ENCODE assay signal across 22 cellular contexts in the genomic region with DNA sequence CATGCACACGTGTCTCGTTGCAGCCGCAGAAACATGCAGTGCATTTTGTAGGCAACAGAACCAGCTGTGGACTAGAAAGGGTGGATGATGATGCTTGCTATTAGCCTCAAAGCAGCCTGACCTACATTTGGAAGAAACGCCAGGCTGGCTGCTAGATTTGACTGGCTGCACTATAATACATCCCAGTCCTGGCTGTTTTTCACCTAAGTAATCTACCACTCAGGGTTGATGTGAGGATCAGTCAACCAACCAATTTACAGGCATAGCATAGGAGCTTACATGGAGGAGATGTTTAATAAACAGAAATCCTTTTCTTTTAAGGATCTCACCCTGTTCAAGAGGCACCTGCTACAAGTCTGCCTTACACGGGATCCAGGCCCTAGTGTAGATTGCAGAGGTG. TPM values are rescaled to one million over a fixed set of nuclear protein-coding genes. Genes with fewer than 3 reads are reported as not detected.
DNase-seq lines count a peak whose midpoint lies in the region; ATAC-seq and TF ChIP-seq lines count a peak whose summit lies in the region.
"Had no signal": no experiment of that assay in that cellular context is flagged by ENCODE, and none has a peak within 500 bp of the region (broad histone marks: within the 10 kb centered on the region; RNA-seq: fewer than 3 reads in every experiment).

No MANE protein-coding gene starts in this region.

- TF ChIP-seq POLR2A in esophagus muscularis mucosa (IDR thresholded peaks at IDR 0.05; ENCODE audit: low read depth) (no peak), thyroid gland (IDR thresholded peaks at IDR 0.05) (no peak)

- intact Hi-C loops in esophagus muscularis mucosa (cut with DNase I), result no loop called here
- intact Hi-C loops in left lung (cut with DNase I), result no loop called here
- intact Hi-C loops in thyroid gland (cut with DNase I), result no loop called here

- no peaks in the 10 kb centered on the region for H3K9me3 ChIP-seq in esophagus muscularis mucosa
- H3K9me3 ChIP-seq in left lung, result no peaks in the 10 kb centered on the region
- no peaks in the 10 kb centered on the region for H3K9me3 ChIP-seq in thyroid gland
- H3K9me3 ChIP-seq: A549, BE2C, HAP-1 had no signal

- TF ChIP-seq CTCF in brain (conservative IDR thresholded peaks at IDR 0.05) (no peak), esophagus muscularis mucosa (IDR thresholded peaks at IDR 0.05) (no peak), left lung (IDR thresholded peaks at IDR 0.05) (no peak), thyroid gland (IDR thresholded peaks at IDR 0.05) (no peak), GM10248 (IDR thresholded peaks at IDR 0.05; ENCODE audit: control extremely low read depth, extremely low read depth, low read depth, missing control alignments) (no peak)

- no peaks in the 10 kb centered on the region for H3K36me3 Mint-ChIP-seq in brain
- H3K36me3 Mint-ChIP-seq: CD14-positive monocyte had no signal

- POLR2A ChIA-PET in GM10248 (lab: Yijun Ruan, JAX), result no interaction called here

- no peak overlapping the region for H3K4me3 Mint-ChIP-seq in brain
- H3K4me3 Mint-ChIP-seq: CD14-positive monocyte; CD4-positive, alpha-beta T cell; HFFc6 had no signal

- H3K9me3 Mint-ChIP-seq in brain, result peaks cover 0 to 10% (median 2%) of the 10 kb centered on the region in 5 experiments
- H3K9me3 Mint-ChIP-seq: HFFc6 had no signal

- H3K36me3 ChIP-seq in esophagus muscularis mucosa (no peaks in the 10 kb centered on the region), left lung (no peaks in the 10 kb centered on the region), thyroid gland (no peaks in the 10 kb centered on the region)
- H3K36me3 ChIP-seq: BE2C; BLaER1 treated with 17β-estradiol and CSF1 and Interleukin-3, amounts not matched to agents 10 nM and 100 nM; HAP-1 had no signal

- in situ Hi-C loops in G401 (cut with HindIII; ENCODE audit: low sequenced_read_pairs), result no loop called here

- no peak for TF ChIP-seq EP300 in esophagus muscularis mucosa (IDR thresholded peaks at IDR 0.05)

- DNase-seq in G401 (ENCODE audit: low spot score), result peak; percentile 84
- DNase-seq in esophagus muscularis mucosa (ENCODE audit: extremely low spot score), result peak; percentile 66
- DNase-seq in left lung, result no peak
- no peak for DNase-seq in thyroid gland
- no peak for DNase-seq in GM10248 (ENCODE audit: extremely low spot score)
- DNase-seq: 8988T; ACHN; AML-193; BE2C; CD4-positive, alpha-beta T cell; CD8-positive, alpha-beta memory T cell; DMS 273 treated with DMSO at 0.1 percent for 48 hours; DMS79; EL; GF-D8; GOT3; HFFc6 had no signal

- H3K27me3 Mint-ChIP-seq in brain, result no peaks in the 10 kb centered on the region
- H3K27me3 Mint-ChIP-seq: CD4-positive, alpha-beta T cell; CD8-positive, alpha-beta memory T cell had no signal

- H3K27ac ChIP-seq in esophagus muscularis mucosa (replicated peaks in 1 of 4), result no peak overlapping the region
- H3K27ac ChIP-seq in left lung, result no peak overlapping the region
- H3K27ac ChIP-seq in thyroid gland, result no peak overlapping the region
- H3K27ac ChIP-seq: A549; BLaER1 treated with 17β-estradiol and CSF1 and Interleukin-3, amounts not matched to agents 10 nM and 100 nM had no signal

- ATAC-seq in left lung, result no peak
- ATAC-seq: A549 had no signal

- H3K4me1 Mint-ChIP-seq in brain, result peaks cover 38% of the 10 kb centered on the region
- H3K4me1 Mint-ChIP-seq: CD14-positive monocyte had no signal

- H3K4me1 ChIP-seq in esophagus muscularis mucosa (no peaks in the 10 kb centered on the region), left lung (no peaks in the 10 kb centered on the region), thyroid gland (no peaks in the 10 kb centered on the region)
- H3K4me1 ChIP-seq: A549, HAP-1 had no signal

- H3K27me3 ChIP-seq in esophagus muscularis mucosa, result peaks cover 0 to 44% (median 0%) of the 10 kb centered on the region in 4 donors
- peaks cover 0 to 7% of the 10 kb centered on the region in 2 donors for H3K27me3 ChIP-seq in left lung
- peaks cover 5% of the 10 kb centered on the region for H3K27me3 ChIP-seq in thyroid gland
- H3K27me3 ChIP-seq: BE2C; BLaER1 treated with 17β-estradiol and CSF1 and Interleukin-3, amounts not matched to agents 10 nM and 100 nM had no signal

- peak overlapping the region in 3 of 5 experiments; percentile 52 to 70 (median 69) for H3K27ac Mint-ChIP-seq in brain
- H3K27ac Mint-ChIP-seq: CD14-positive monocyte; CD4-positive, alpha-beta T cell; HFFc6 had no signal

- CTCF ChIA-PET in GM10248 (lab: Yijun Ruan, JAX), result no interaction called here

- H3K4me3 ChIP-seq in esophagus muscularis mucosa (no peak overlapping the region), left lung (no peak overlapping the region), thyroid gland (replicated peaks in 1 of 3) (no peak overlapping the region)
- H3K4me3 ChIP-seq: A549; BLaER1 treated with 17β-estradiol and CSF1 and Interleukin-3, amounts not matched to agents 10 nM and 100 nM; HAP-1 had no signal

- WGBS in esophagus muscularis mucosa, result 80% methylated on average over 5 of the region's 5 CpGs
- 86 to 90% methylated on average over 5 of the region's 5 CpGs for WGBS in thyroid gland, 2 donors

RNA-seq across cellular contexts. Expression of a gene that starts 56.3 kb away (rescaled TPM):
- total RNA-seq in G401 (2014; rRNA removed; shearing (Covaris generic)), result not detected in 2 replicates
- not detected for polyA plus RNA-seq in brain (ENCODE audit: insufficient read depth, low read depth, low replicate concordance)
- total RNA-seq in esophagus muscularis mucosa (not detected), left lung (not detected), thyroid gland (not detected)
- total RNA-seq: CD4-positive, alpha-beta T cell; CD8-positive, alpha-beta memory T cell; HFFc6 had no signal
- polyA plus RNA-seq: A549; CD14-positive monocyte; CD8-positive, alpha-beta memory T cell had no signal

Comparison
In these comparisons a context has a peak if more than half of its experiments do, and no peak if none do; other contexts are left out.
1. DNase-seq: peak in G401 (single experiment) and esophagus muscularis mucosa (single experiment); none in left lung (0 of 2), thyroid gland (0 of 2) and GM10248 (single experiment).